In the genomic region with DNA sequence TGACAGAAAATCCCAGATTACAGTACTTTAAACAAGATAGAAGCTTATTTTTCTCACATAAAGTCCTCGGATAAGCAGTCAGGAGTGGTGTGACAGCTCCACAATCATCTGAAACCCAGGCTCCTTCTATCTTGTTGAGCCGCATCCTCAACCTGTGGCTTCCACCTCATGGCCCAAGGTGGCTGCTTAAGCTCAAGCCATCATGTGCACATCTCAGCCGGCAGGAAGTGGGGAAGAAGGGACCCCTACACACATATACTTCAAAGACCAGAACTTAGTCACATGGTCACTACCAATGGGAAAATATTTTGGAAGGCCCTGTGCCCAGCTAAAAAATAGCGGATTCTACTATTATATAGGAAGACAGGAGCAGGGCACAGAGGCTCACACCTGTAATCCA, we compare ENCODE assay signal across 34 cellular contexts. TPM values are rescaled to one million over a fixed set of nuclear protein-coding genes. Genes with fewer than 3 reads are reported as not detected.
"Had no signal": no experiment of that assay in that cellular context is flagged by ENCODE, and none has a peak within 500 bp of the region (broad histone marks: within the 10 kb centered on the region; RNA-seq: fewer than 3 reads in every experiment).

No MANE protein-coding gene starts in this region.

- H3K9me3 ChIP-seq: esophagus squamous epithelium, gastrocnemius medialis, heart right ventricle, left lung, lower lobe of right lung had no signal

- FAIRE-seq: colon, endometrium, islet of Langerhans, keratinocyte had no signal

- DNase-seq: dermis blood vessel endothelial cell; dorsolateral prefrontal cortex; effector CD8-positive, alpha-beta T cell; effector memory CD8-positive, alpha-beta T cell; endodermal cell; erythroblast; esophagus squamous epithelium; foreskin fibroblast; foreskin melanocyte; gastrocnemius medialis; glutamatergic neuron; head of caudate nucleus; heart right ventricle; hippocampal formation; left cardiac atrium; left lung; left ventricle myocardium superior; lower lobe of right lung; mesendoderm; midbrain; naive thymus-derived CD4-positive, alpha-beta T cell had no signal

- H3K27ac ChIP-seq: coronary artery, dorsolateral prefrontal cortex, epithelial cell of prostate, esophagus squamous epithelium, gastrocnemius medialis, heart right ventricle, left lung, lower lobe of right lung had no signal

- H3K4me3 ChIP-seq: coronary artery, dorsolateral prefrontal cortex, esophagus squamous epithelium, gastrocnemius medialis, heart right ventricle, left lung, lower lobe of right lung had no signal

- H3K27me3 ChIP-seq: dorsolateral prefrontal cortex, esophagus squamous epithelium, gastrocnemius medialis, heart right ventricle, left lung had no signal

- H3K36me3 ChIP-seq: esophagus squamous epithelium, gastrocnemius medialis, heart right ventricle, left lung, lower lobe of right lung had no signal

- ATAC-seq: effector memory CD8-positive, alpha-beta T cell; esophagus mucosa; gastrocnemius medialis; heart right ventricle; left cardiac atrium; left lung; left ventricle myocardium superior; lower lobe of right lung; naive thymus-derived CD4-positive, alpha-beta T cell had no signal

RNA-seq across cellular contexts. Expression of gene FBXO47, which starts 11.0 kb away (rescaled TPM):
- total RNA-seq: dermis blood vessel endothelial cell; endodermal cell; esophagus mucosa; esophagus squamous epithelium; gastrocnemius medialis; glomerular endothelial cell; heart right ventricle; kidney epithelial cell; left cardiac atrium; left lung; left ventricle myocardium superior; lower leg skin; lower lobe of right lung; lung microvascular endothelial cell; mononuclear cell; mucosa of gallbladder; naive thymus-derived CD4-positive, alpha-beta T cell had no signal
- polyA plus RNA-seq: heart right ventricle; keratinocyte; naive thymus-derived CD4-positive, alpha-beta T cell had no signal
